Comparison of ENCODE assay signal across 1 cellular context in genomic region chr4:154604696-154605200, GRCh38.
TF ChIP-seq lines count a peak whose summit lies in the region.

No MANE protein-coding gene starts in this region.

TF ChIP-seq in liver, 16 proteins besides CTCF, POLR2A, EP300 and RAD21 (continued from another document):
- TF ChIP-seq REST (IDR thresholded peaks at IDR 0.05): no peak
- no peak for TF ChIP-seq YY1 (IDR thresholded peaks at IDR 0.05)
- peak; percentile 60 for TF ChIP-seq ZBTB33 (IDR thresholded peaks at IDR 0.05)
- no peak for TF ChIP-seq TAF1 (conservative IDR thresholded peaks at IDR 0.05)
